ENCODE assay signal across 7 cellular contexts in the genomic region with DNA sequence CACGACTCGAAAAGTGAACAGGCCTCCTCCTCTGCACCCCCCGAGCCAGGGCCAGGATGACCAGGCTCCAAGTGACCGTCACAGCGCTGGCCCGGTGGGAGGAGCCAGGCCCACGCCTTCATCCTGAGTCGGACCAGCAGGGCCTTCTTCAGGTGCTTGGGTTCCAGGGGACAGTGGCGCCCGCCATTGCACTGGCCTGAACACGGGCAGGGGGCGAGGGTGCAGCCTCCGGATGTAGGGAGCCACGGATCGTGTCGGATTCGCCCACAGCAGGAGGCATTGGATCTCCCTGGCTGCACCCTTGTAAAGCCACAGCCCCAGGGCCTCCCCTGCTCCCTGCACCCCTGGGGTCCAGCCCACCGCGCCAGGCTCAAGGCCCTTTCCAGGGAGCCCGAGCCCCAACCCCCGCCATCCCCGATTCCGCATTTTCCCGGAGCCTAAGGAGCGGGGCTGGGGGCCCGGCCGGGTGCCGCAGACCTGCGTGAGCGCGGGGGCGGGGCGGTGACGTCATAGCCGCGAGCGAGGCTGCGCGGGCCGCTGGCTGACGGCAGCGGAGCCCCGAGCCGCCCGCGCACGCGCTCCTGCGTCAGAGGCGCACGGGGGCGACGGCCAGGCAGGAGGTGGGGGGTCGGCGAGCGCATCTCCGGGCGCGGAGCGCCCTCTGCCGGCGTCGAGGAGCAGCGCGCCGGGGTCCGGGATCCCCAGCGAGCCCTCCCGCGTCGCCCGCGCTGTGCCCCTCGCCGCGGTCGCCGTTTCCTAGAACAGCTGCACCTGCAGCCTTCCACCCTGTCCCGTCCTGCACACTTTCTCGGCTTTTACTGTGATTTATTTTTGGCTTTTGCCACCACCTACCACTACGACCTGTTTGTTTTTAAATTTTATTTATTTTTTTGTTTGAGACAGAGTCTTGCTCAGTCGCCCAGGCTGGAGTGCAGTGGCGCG. TPM values are rescaled to one million over a fixed set of nuclear protein-coding genes. Genes with fewer than 3 reads are reported as not detected.
A peak's percentile ranks its signal among the peaks of the same experiment; 100 is the strongest.
DNase-seq lines count a peak whose midpoint lies in the region; ATAC-seq and TF ChIP-seq lines count a peak whose summit lies in the region.

No MANE protein-coding gene starts in this region.

- intact Hi-C loops in activated T-helper 1 cell treated with anti-CD3 and anti-CD28 coated beads, Interleukin-12 subunit alpha, Interleukin-12 subunit beta, Interleukin-2, Interleukin-4 antibody, amounts not matched to agents 30 ng/mL and 10 ng/mL and 1 ng/mL, durations not matched to agents 14 hours and 24 hours and 36 hours (cut with micrococcal nuclease) = loop anchor here (1.0 to 10.0 kb wide), 5 partner anchors 48 to 555 kb away; a partner anchor contains a TSS

- H3K36me3 Mint-ChIP-seq in activated T-helper 1 cell treated with anti-CD3 and anti-CD28 coated beads, Interleukin-12 subunit alpha, Interleukin-12 subunit beta, Interleukin-2, Interleukin-4 antibody, amounts not matched to agents 30 ng/mL and 10 ng/mL and 1 ng/mL, durations not matched to agents 14 hours and 24 hours and 36 hours (ENCODE audit: low read depth) = no peaks in the 10 kb centered on the region
- peaks cover 0 to 2% (median 0%) of the 10 kb centered on the region in 3 donors for H3K36me3 Mint-ChIP-seq in naive thymus-derived CD8-positive, alpha-beta T cell
- peaks cover 37% of the 10 kb centered on the region for H3K36me3 Mint-ChIP-seq in stimulated activated effector memory CD8-positive, alpha-beta T cell treated with anti-CD3 and anti-CD28 coated beads, Interleukin-12 subunit alpha, Interleukin-12 subunit beta, amount 100 ng/mL, for 72 hours

- H3K79me2 ChIP-seq in fibroblast of lung (ENCODE audit: control insufficient read depth, insufficient read depth, low read length) = peaks cover 23% of the 10 kb centered on the region

- H3K27me3 ChIP-seq in fibroblast of lung (ENCODE audit: control insufficient read depth, insufficient read depth, low read length) = no peaks in the 10 kb centered on the region

- peak overlapping the region; percentile 57 for H3K4me3 Mint-ChIP-seq in activated T-helper 1 cell treated with anti-CD3 and anti-CD28 coated beads, Interleukin-12 subunit alpha, Interleukin-12 subunit beta, Interleukin-2, Interleukin-4 antibody, amounts not matched to agents 30 ng/mL and 10 ng/mL and 1 ng/mL, durations not matched to agents 14 hours and 24 hours and 36 hours
- peak overlapping the region in 8 of 10 donors; percentile 10 to 84 (median 56) for H3K4me3 Mint-ChIP-seq in naive thymus-derived CD8-positive, alpha-beta T cell
- H3K4me3 Mint-ChIP-seq in stimulated activated effector memory CD8-positive, alpha-beta T cell treated with anti-CD3 and anti-CD28 coated beads, Interleukin-12 subunit alpha, Interleukin-12 subunit beta, amount 100 ng/mL, for 72 hours = peak overlapping the region; percentile 79

- peaks cover 27% of the 10 kb centered on the region for H3K4me1 Mint-ChIP-seq in activated T-helper 1 cell treated with anti-CD3 and anti-CD28 coated beads, Interleukin-12 subunit alpha, Interleukin-12 subunit beta, Interleukin-2, Interleukin-4 antibody, amounts not matched to agents 30 ng/mL and 10 ng/mL and 1 ng/mL, durations not matched to agents 14 hours and 24 hours and 36 hours (ENCODE audit: low read depth)
- peaks cover 13 to 48% (median 43%) of the 10 kb centered on the region in 4 donors for H3K4me1 Mint-ChIP-seq in naive thymus-derived CD8-positive, alpha-beta T cell
- H3K4me1 Mint-ChIP-seq in stimulated activated effector memory CD8-positive, alpha-beta T cell treated with anti-CD3 and anti-CD28 coated beads, Interleukin-12 subunit alpha, Interleukin-12 subunit beta, amount 100 ng/mL, for 72 hours = peaks cover 34% of the 10 kb centered on the region

- TF ChIP-seq RAD21 in Ishikawa (IDR thresholded peaks at IDR 0.05; ENCODE audit: low read depth) = peak; percentile 76; the same call in 1 of the 2 replicates

- no peaks in the 10 kb centered on the region for H4K20me1 ChIP-seq in fibroblast of lung (ENCODE audit: control insufficient read depth, extremely low read depth, insufficient read depth, low read length)

- H3K36me3 ChIP-seq in fibroblast of lung (ENCODE audit: control insufficient read depth, insufficient read depth, low read length) = peaks cover 7% of the 10 kb centered on the region

- H3K4me3 ChIP-seq in fibroblast of lung (replicated peaks in 1 of 4; ENCODE audit: control extremely low read depth in 1 of 4, insufficient read depth in 1 of 4, low read depth in 3 of 4, low read length in 4 of 4) = peak overlapping the region in 2 of 4 experiments; percentile 16 to 52

- DNase-seq in RKO (ENCODE audit: low spot score) (peak; percentile 91), fibroblast of lung (ENCODE audit: low read depth in 2 of 2) (peak; percentile 87 to 91)
- DNase-seq in activated T-helper 1 cell treated with anti-CD3 and anti-CD28 coated beads, Interleukin-12 subunit alpha, Interleukin-12 subunit beta, Interleukin-2, Interleukin-4 antibody, amounts not matched to agents 30 ng/mL and 10 ng/mL and 1 ng/mL, durations not matched to agents 14 hours and 24 hours and 36 hours (ENCODE audit: low spot score) = peak; percentile 89
- DNase-seq in naive thymus-derived CD8-positive, alpha-beta T cell = peak; percentile 88 to 99 (median 95)
- DNase-seq in stimulated activated effector memory CD8-positive, alpha-beta T cell treated with anti-CD3 and anti-CD28 coated beads, Interleukin-12 subunit alpha, Interleukin-12 subunit beta, amount 100 ng/mL, for 72 hours (ENCODE audit: low spot score in 2 of 2) = peak; percentile 96 to 97

- peaks cover 19% of the 10 kb centered on the region for H3K4me1 ChIP-seq in fibroblast of lung (ENCODE audit: control insufficient read depth, extremely low read depth, insufficient read depth, low read length)

- H3K4me2 ChIP-seq in fibroblast of lung (ENCODE audit: extremely low read depth, insufficient read depth, low read length) = peak overlapping the region; percentile 96

- peak overlapping the region; percentile 52 for H3K9ac ChIP-seq in fibroblast of lung (ENCODE audit: insufficient read depth, low read length)

- no peak overlapping the region for H3K27ac Mint-ChIP-seq in activated T-helper 1 cell treated with anti-CD3 and anti-CD28 coated beads, Interleukin-12 subunit alpha, Interleukin-12 subunit beta, Interleukin-2, Interleukin-4 antibody, amounts not matched to agents 30 ng/mL and 10 ng/mL and 1 ng/mL, durations not matched to agents 14 hours and 24 hours and 36 hours
- H3K27ac Mint-ChIP-seq in naive thymus-derived CD8-positive, alpha-beta T cell = peak overlapping the region in 8 of 10 donors; percentile 76 to 93 (median 88)
- H3K27ac Mint-ChIP-seq in stimulated activated effector memory CD8-positive, alpha-beta T cell treated with anti-CD3 and anti-CD28 coated beads, Interleukin-12 subunit alpha, Interleukin-12 subunit beta, amount 100 ng/mL, for 72 hours = peak overlapping the region; percentile 89

- ATAC-seq in GM18502 (IDR thresholded peaks at IDR 0.05; ENCODE audit: poor library complexity, unreplicated experiment) = peak; percentile 40
- ATAC-seq in naive thymus-derived CD8-positive, alpha-beta T cell = peak; percentile 58 to 62
- peak; percentile 66 for ATAC-seq in stimulated activated effector memory CD8-positive, alpha-beta T cell treated with anti-CD3 and anti-CD28 coated beads, Interleukin-12 subunit alpha, Interleukin-12 subunit beta, amount 100 ng/mL, for 72 hours

- no peaks in the 10 kb centered on the region for H3K9me3 Mint-ChIP-seq in activated T-helper 1 cell treated with anti-CD3 and anti-CD28 coated beads, Interleukin-12 subunit alpha, Interleukin-12 subunit beta, Interleukin-2, Interleukin-4 antibody, amounts not matched to agents 30 ng/mL and 10 ng/mL and 1 ng/mL, durations not matched to agents 14 hours and 24 hours and 36 hours
- no peaks in the 10 kb centered on the region for H3K9me3 Mint-ChIP-seq in naive thymus-derived CD8-positive, alpha-beta T cell
- H3K9me3 Mint-ChIP-seq in stimulated activated effector memory CD8-positive, alpha-beta T cell treated with anti-CD3 and anti-CD28 coated beads, Interleukin-12 subunit alpha, Interleukin-12 subunit beta, amount 100 ng/mL, for 72 hours = no peaks in the 10 kb centered on the region

- peak overlapping the region; percentile 81 for H3K27ac ChIP-seq in fibroblast of lung (ENCODE audit: insufficient read depth, low read length)

- no peaks in the 10 kb centered on the region for H3K9me3 ChIP-seq in fibroblast of lung (ENCODE audit: control insufficient read depth, insufficient read depth, low read depth, low read length)

- POLR2A ChIA-PET in naive thymus-derived CD8-positive, alpha-beta T cell (lab: Charles Lee) = interaction anchor here (0.6 to 10.1 kb wide), 6 partner anchors 25 to 319 kb away, joined by 3 to 594 read pairs (median 3); a partner anchor contains a TSS

- H3K27me3 Mint-ChIP-seq in activated T-helper 1 cell treated with anti-CD3 and anti-CD28 coated beads, Interleukin-12 subunit alpha, Interleukin-12 subunit beta, Interleukin-2, Interleukin-4 antibody, amounts not matched to agents 30 ng/mL and 10 ng/mL and 1 ng/mL, durations not matched to agents 14 hours and 24 hours and 36 hours (ENCODE audit: insufficient read depth) = peaks cover 19% of the 10 kb centered on the region
- peaks cover 2 to 10% (median 7%) of the 10 kb centered on the region in 5 donors for H3K27me3 Mint-ChIP-seq in naive thymus-derived CD8-positive, alpha-beta T cell

- TF ChIP-seq EP300 in Ishikawa (IDR thresholded peaks at IDR 0.05; ENCODE audit: borderline replicate concordance) = no peak

- H2AFZ ChIP-seq in fibroblast of lung (ENCODE audit: low read length) = no peak overlapping the region

- peak; percentile 37 to 55 for TF ChIP-seq CTCF in fibroblast of lung (conservative IDR thresholded peaks at IDR 0.05 in 1 of 2, IDR thresholded peaks at IDR 0.05 in 1 of 2; ENCODE audit: low read depth in 1 of 2, low read length in 2 of 2)

RNA-seq across cellular contexts. Expression of a gene that starts 1.5 kb away (rescaled TPM):
- 234 and 239 TPM in 2 replicates for total RNA-seq in activated T-helper 1 cell treated with anti-CD3 and anti-CD28 coated beads, Interleukin-12 subunit alpha, Interleukin-12 subunit beta, Interleukin-2, Interleukin-4 antibody, amounts not matched to agents 30 ng/mL and 10 ng/mL and 1 ng/mL, durations not matched to agents 14 hours and 24 hours and 36 hours
- total RNA-seq in fibroblast of lung = 13.4 and 20.5 TPM in 2 replicates
- 53.8 and 79.8 TPM in 2 replicates for polyA plus RNA-seq in fibroblast of lung
- 174 and 278 TPM in 2 replicates for polyA plus RNA-seq in fibroblast of lung (2012)
- 23.2 and 31.0 TPM in 2 replicates for polyA minus RNA-seq in fibroblast of lung (ENCODE audit: low replicate concordance)
- 10 to 100 TPM; 83.9 to 89.0 TPM for total RNA-seq in naive thymus-derived CD8-positive, alpha-beta T cell
- 100 to 1,000 TPM; 214 to 264 (median 262) TPM for polyA plus RNA-seq in naive thymus-derived CD8-positive, alpha-beta T cell

RNA-seq across cellular contexts. Expression of a gene that starts 2.3 kb away (rescaled TPM):
- total RNA-seq in activated T-helper 1 cell treated with anti-CD3 and anti-CD28 coated beads, Interleukin-12 subunit alpha, Interleukin-12 subunit beta, Interleukin-2, Interleukin-4 antibody, amounts not matched to agents 30 ng/mL and 10 ng/mL and 1 ng/mL, durations not matched to agents 14 hours and 24 hours and 36 hours = 1.5 and 1.8 TPM in 2 replicates
- 1.5 TPM in 2 replicates for total RNA-seq in fibroblast of lung
- polyA plus RNA-seq in fibroblast of lung = 0.31 and 1.0 TPM in 2 replicates
- 2.1 and 5.0 TPM in 2 replicates for polyA plus RNA-seq in fibroblast of lung (2012)
- polyA minus RNA-seq in fibroblast of lung (ENCODE audit: low replicate concordance) = 0.94 and 3.6 TPM in 2 replicates
- not detected for total RNA-seq in naive thymus-derived CD8-positive, alpha-beta T cell
- not detected for polyA plus RNA-seq in naive thymus-derived CD8-positive, alpha-beta T cell

RNA-seq across cellular contexts. Expression of a gene that starts 8.3 kb away (rescaled TPM):
- 87.6 and 91.6 TPM in 2 replicates for total RNA-seq in activated T-helper 1 cell treated with anti-CD3 and anti-CD28 coated beads, Interleukin-12 subunit alpha, Interleukin-12 subunit beta, Interleukin-2, Interleukin-4 antibody, amounts not matched to agents 30 ng/mL and 10 ng/mL and 1 ng/mL, durations not matched to agents 14 hours and 24 hours and 36 hours
- 13.6 and 18.8 TPM in 2 replicates for total RNA-seq in fibroblast of lung
- 12.0 and 18.0 TPM in 2 replicates for polyA plus RNA-seq in fibroblast of lung
- polyA plus RNA-seq in fibroblast of lung (2012) = 30.3 and 40.2 TPM in 2 replicates
- polyA minus RNA-seq in fibroblast of lung (ENCODE audit: low replicate concordance) = 27.6 and 36.6 TPM in 2 replicates
- 10 to 100 TPM; 31.2 to 35.4 TPM for total RNA-seq in naive thymus-derived CD8-positive, alpha-beta T cell
- polyA plus RNA-seq in naive thymus-derived CD8-positive, alpha-beta T cell = 1 to 10 TPM; 1.1 to 8.2 (median 6.6) TPM

RNA-seq across cellular contexts. Expression of a gene that starts 29.1 kb away (rescaled TPM):
- total RNA-seq in activated T-helper 1 cell treated with anti-CD3 and anti-CD28 coated beads, Interleukin-12 subunit alpha, Interleukin-12 subunit beta, Interleukin-2, Interleukin-4 antibody, amounts not matched to agents 30 ng/mL and 10 ng/mL and 1 ng/mL, durations not matched to agents 14 hours and 24 hours and 36 hours = 245 and 256 TPM in 2 replicates
- total RNA-seq in fibroblast of lung = 104 and 110 TPM in 2 replicates
- 260 and 298 TPM in 2 replicates for polyA plus RNA-seq in fibroblast of lung
- polyA plus RNA-seq in fibroblast of lung (2012) = 315 and 327 TPM in 2 replicates
- polyA minus RNA-seq in fibroblast of lung (ENCODE audit: low replicate concordance) = 45.9 and 74.1 TPM in 2 replicates
- total RNA-seq in naive thymus-derived CD8-positive, alpha-beta T cell = 100 to 1,000 TPM; 565 to 579 TPM
- polyA plus RNA-seq in naive thymus-derived CD8-positive, alpha-beta T cell = 100 to 1,000 TPM; 204 to 273 (median 262) TPM

RNA-seq across cellular contexts. Expression of a gene that starts 34.5 kb away (rescaled TPM):
- total RNA-seq in activated T-helper 1 cell treated with anti-CD3 and anti-CD28 coated beads, Interleukin-12 subunit alpha, Interleukin-12 subunit beta, Interleukin-2, Interleukin-4 antibody, amounts not matched to agents 30 ng/mL and 10 ng/mL and 1 ng/mL, durations not matched to agents 14 hours and 24 hours and 36 hours = 69.6 and 71.3 TPM in 2 replicates
- 96.6 and 100 TPM in 2 replicates for total RNA-seq in fibroblast of lung
- polyA plus RNA-seq in fibroblast of lung = 23.7 TPM in 2 replicates
- 32.9 and 34.7 TPM in 2 replicates for polyA plus RNA-seq in fibroblast of lung (2012)
- 24.9 and 42.8 TPM in 2 replicates for polyA minus RNA-seq in fibroblast of lung (ENCODE audit: low replicate concordance)
- total RNA-seq in naive thymus-derived CD8-positive, alpha-beta T cell = 10 to 100 TPM; 91.5 to 96.0 TPM
- polyA plus RNA-seq in naive thymus-derived CD8-positive, alpha-beta T cell = 10 to 100 TPM; 12.3 to 43.9 (median 20.3) TPM
